ENCODE assay signal across 19 cellular contexts in the genomic region with DNA sequence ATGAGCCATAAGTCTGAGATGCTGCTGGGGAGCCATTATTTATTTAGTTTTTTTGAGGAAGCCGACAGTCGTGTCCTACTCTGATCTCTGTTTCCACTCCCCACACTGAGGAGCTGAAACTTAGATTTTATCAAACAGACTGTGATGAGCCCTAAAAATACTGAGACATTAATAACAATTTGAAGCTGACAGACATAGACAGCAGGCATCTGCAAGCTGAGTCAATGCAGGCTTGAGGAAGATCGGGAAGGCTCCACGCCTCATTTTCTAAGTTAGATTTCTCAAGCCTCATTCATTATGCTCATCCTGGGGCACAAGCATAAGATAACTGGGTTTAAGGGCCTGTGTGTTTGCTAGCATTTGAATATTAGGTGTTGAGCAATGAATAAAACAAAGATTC.
"Had no signal": no experiment of that assay in that cellular context is flagged by ENCODE, and none has a peak within 500 bp of the region (broad histone marks: within the 10 kb centered on the region; RNA-seq: fewer than 3 reads in every experiment).

No MANE protein-coding gene starts in this region.

- H3K27ac ChIP-seq: breast epithelium, SK-N-MC had no signal

- H3K27me3 ChIP-seq: breast epithelium had no signal

- H3K9me3 ChIP-seq: breast epithelium had no signal

- DNase-seq: activated CD4-positive, alpha-beta T cell treated with anti-CD3 and anti-CD28 coated beads for 4 hours; activated CD8-positive, alpha-beta memory T cell treated with anti-CD3 and anti-CD28 coated beads, Interleukin-2, amount 50 U/mL, for 4 hours; activated CD8-positive, alpha-beta T cell treated with anti-CD3 and anti-CD28 coated beads for 36 hours; activated gamma-delta T cell treated with Interleukin-2 at 50 U/mL for 16 hours; activated naive CD4-positive, alpha-beta T cell treated with anti-CD3 and anti-CD28 coated beads, Interleukin-2, amount 10 ng/mL, durations not matched to agents 7 days and 5 days; activated naive CD8-positive, alpha-beta T cell treated with anti-CD3 and anti-CD28 coated beads for 36 hours; activated T-cell treated with anti-CD3 and anti-CD28 coated beads, Interleukin-2, amount 50 U/mL, for 72 hours; IMR-90; KBM-7; NCI-H1048; NCI-H1694; NCI-H2029; NCI-H2107; NCI-H748 treated with DMSO at 0.1 percent for 48 hours; SIG-M5; SW 1271 had no signal

- H3K4me3 ChIP-seq: breast epithelium, SK-N-MC had no signal

- H3K36me3 ChIP-seq: breast epithelium had no signal

- ATAC-seq: activated CD4-positive, CD25-positive, alpha-beta regulatory T cell treated with anti-CD3 and anti-CD28 coated beads, Interleukin-2, amount 50 U/mL, for 24 hours; activated CD8-positive, alpha-beta T cell treated with anti-CD3 and anti-CD28 coated beads for 36 hours; activated T-cell treated with anti-CD3 and anti-CD28 coated beads, Interleukin-2, amount 50 U/mL, for 72 hours had no signal
